Comparison of ENCODE assay signal across 20 cellular contexts in the genomic region with DNA sequence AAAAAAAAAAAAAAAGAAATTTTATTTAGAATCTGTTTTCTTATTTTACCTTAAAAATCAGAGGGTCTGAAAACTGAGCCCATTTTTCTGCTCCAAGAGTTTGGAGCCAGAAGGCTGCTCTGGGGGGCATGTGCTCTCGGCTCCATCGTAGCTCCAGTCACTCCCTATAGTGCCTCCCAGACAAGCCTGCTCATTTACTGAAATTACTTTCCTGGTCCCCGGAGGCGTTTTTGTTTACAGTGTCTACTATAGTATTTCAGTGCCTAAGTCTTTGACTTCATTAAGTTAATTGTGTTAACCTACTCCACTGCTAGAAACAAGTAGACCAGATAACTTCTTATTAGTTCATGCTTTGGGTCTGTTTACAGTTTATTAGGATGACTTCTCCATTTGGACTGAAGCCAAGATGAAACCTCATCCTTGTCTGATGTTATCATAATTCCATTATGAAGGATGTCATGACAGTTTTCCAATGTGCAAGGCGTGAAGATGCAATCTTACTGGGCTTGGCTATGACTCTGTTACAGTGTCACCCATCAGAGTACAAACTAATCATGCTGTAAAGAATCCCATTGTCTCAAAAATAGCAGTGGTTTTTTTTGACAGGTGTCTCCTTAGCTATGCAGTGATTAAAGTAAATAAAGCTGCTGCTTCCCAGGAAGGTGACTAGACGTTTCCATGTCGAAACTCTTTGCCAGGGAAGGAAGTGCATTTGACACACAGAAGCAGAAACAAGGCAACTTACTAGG.
DNase-seq lines count a peak whose midpoint lies in the region; ATAC-seq, FAIRE-seq and TF ChIP-seq lines count a peak whose summit lies in the region.
"Had no signal": no experiment of that assay in that cellular context is flagged by ENCODE, and none has a peak within 500 bp of the region (broad histone marks: within the 10 kb centered on the region; RNA-seq: fewer than 3 reads in every experiment).

No MANE protein-coding gene starts in this region.

- TF ChIP-seq CTCF in neural cell (IDR thresholded peaks at IDR 0.05; ENCODE audit: poor library complexity, severe bottlenecking) (no peak), RWPE1 (conservative IDR thresholded peaks at IDR 0.05; ENCODE audit: low read depth) (no peak)

- no peak for ATAC-seq in HG03039 (IDR thresholded peaks at IDR 0.05; ENCODE audit: unreplicated experiment)
- ATAC-seq: activated CD4-positive, alpha-beta T cell treated with anti-CD3 and anti-CD28 coated beads for 36 hours had no signal

- H3K27ac ChIP-seq in neural cell (ENCODE audit: low read length) (no peak overlapping the region), RWPE1 (no peak overlapping the region)
- H3K27ac ChIP-seq: 22Rv1; BLaER1 treated with 17β-estradiol and CSF1 and Interleukin-3, amounts not matched to agents 10 nM and 100 nM; SJSA1; thyroid gland had no signal

- no peak for FAIRE-seq in GM12892 (lab: Jason Lieb, UNC)
- FAIRE-seq: astrocyte had no signal

- peak; percentile 94 for TF ChIP-seq EP300 in neural cell (conservative IDR thresholded peaks at IDR 0.05; ENCODE audit: poor library complexity, severe bottlenecking)

- TF ChIP-seq POLR2A in GM12892 (IDR thresholded peaks at IDR 0.05; ENCODE audit: low read depth, low read length) = no peak

- H3K4me3 ChIP-seq in neural cell (ENCODE audit: low read length) = no peak overlapping the region
- H3K4me3 ChIP-seq: BLaER1 treated with 17β-estradiol and CSF1 and Interleukin-3, amounts not matched to agents 10 nM and 100 nM; HAP-1; SJSA1; thyroid gland had no signal

- H3K79me2 ChIP-seq in neural cell (replicated peaks; ENCODE audit: insufficient read depth, low read length) = no peaks in the 10 kb centered on the region

- H3K36me3 ChIP-seq in neural cell (ENCODE audit: insufficient read depth, low read length) = no peaks in the 10 kb centered on the region
- H3K36me3 ChIP-seq: BLaER1 treated with 17β-estradiol and CSF1 and Interleukin-3, amounts not matched to agents 10 nM and 100 nM; HAP-1; SJSA1; thyroid gland had no signal

- H3K9me2 ChIP-seq in neural cell (ENCODE audit: insufficient read depth, low read length) = no peaks in the 10 kb centered on the region

- peak; percentile 2 for DNase-seq in DMS 273 (lab: John Stamatoyannopoulos, UW; ENCODE audit: unreplicated experiment)
- DNase-seq in DMS 273 treated with DMSO at 0.1 percent for 48 hours (lab: John Stamatoyannopoulos, UW) = no peak
- peak; percentile 62 for DNase-seq in NCI-H2107 treated with DMSO at 0.1 percent for 48 hours (lab: John Stamatoyannopoulos, UW; ENCODE audit: unreplicated experiment)
- peak; percentile 100 for DNase-seq in SK-N-DZ (ENCODE audit: low spot score)
- DNase-seq in RWPE1 (ENCODE audit: low spot score) = no peak
- DNase-seq in GM12892 (ENCODE audit: insufficient read length) = no peak
- DNase-seq: activated CD4-positive, alpha-beta T cell treated with anti-CD3 and anti-CD28 coated beads for 36 hours; activated naive CD4-positive, alpha-beta T cell treated with Interleukin-2 at 50 U/mL for 16 hours; EL; head of caudate nucleus; islet precursor cell; stimulated activated CD4-positive, alpha-beta T cell treated with anti-CD3 and anti-CD28 coated beads, Interleukin-4, amount 100 ng/mL, for 4 hours; thyroid gland had no signal

- POLR2A ChIA-PET in RWPE1 (lab: Yijun Ruan, JAX; ENCODE audit: low non-redundant PET) = no interaction called here

- CTCF ChIA-PET in RWPE1 (lab: Yijun Ruan, JAX) = no interaction called here

- H2AFZ ChIP-seq in neural cell (ENCODE audit: low read depth, low read length) = no peak overlapping the region

- no peak for TF ChIP-seq RAD21 in neural cell (conservative IDR thresholded peaks at IDR 0.05)

- no peak overlapping the region for H3K9ac ChIP-seq in neural cell (ENCODE audit: low read length)
- H3K9ac ChIP-seq: BLaER1 treated with 17β-estradiol and CSF1 and Interleukin-3, amounts not matched to agents 10 nM and 100 nM had no signal

- H3K9me3 ChIP-seq in neural cell (ENCODE audit: low read length) = no peaks in the 10 kb centered on the region
- H3K9me3 ChIP-seq: BLaER1 treated with 17β-estradiol and CSF1 and Interleukin-3, amounts not matched to agents 10 nM and 100 nM; HAP-1; thyroid gland had no signal

- H3F3A ChIP-seq in neural cell (ENCODE audit: insufficient read depth, low read length, poor library complexity, severe bottlenecking) = no peaks in the 10 kb centered on the region

- H3K27me3 ChIP-seq in neural cell (ENCODE audit: insufficient read depth, low read depth, low read length) = no peaks in the 10 kb centered on the region
- H3K27me3 ChIP-seq: BLaER1 treated with 17β-estradiol and CSF1 and Interleukin-3, amounts not matched to agents 10 nM and 100 nM; SJSA1; thyroid gland had no signal

- no peak overlapping the region for H3K4me2 ChIP-seq in neural cell (ENCODE audit: low read length)

- no peaks in the 10 kb centered on the region for H4K20me1 ChIP-seq in neural cell (ENCODE audit: insufficient read depth)
- H4K20me1 ChIP-seq: BLaER1 treated with 17β-estradiol and CSF1 and Interleukin-3, amounts not matched to agents 10 nM and 100 nM had no signal

TF ChIP-seq in neural cell, 6 proteins besides CTCF, POLR2A, EP300 and RAD21:
- TF ChIP-seq, protein P1, sequence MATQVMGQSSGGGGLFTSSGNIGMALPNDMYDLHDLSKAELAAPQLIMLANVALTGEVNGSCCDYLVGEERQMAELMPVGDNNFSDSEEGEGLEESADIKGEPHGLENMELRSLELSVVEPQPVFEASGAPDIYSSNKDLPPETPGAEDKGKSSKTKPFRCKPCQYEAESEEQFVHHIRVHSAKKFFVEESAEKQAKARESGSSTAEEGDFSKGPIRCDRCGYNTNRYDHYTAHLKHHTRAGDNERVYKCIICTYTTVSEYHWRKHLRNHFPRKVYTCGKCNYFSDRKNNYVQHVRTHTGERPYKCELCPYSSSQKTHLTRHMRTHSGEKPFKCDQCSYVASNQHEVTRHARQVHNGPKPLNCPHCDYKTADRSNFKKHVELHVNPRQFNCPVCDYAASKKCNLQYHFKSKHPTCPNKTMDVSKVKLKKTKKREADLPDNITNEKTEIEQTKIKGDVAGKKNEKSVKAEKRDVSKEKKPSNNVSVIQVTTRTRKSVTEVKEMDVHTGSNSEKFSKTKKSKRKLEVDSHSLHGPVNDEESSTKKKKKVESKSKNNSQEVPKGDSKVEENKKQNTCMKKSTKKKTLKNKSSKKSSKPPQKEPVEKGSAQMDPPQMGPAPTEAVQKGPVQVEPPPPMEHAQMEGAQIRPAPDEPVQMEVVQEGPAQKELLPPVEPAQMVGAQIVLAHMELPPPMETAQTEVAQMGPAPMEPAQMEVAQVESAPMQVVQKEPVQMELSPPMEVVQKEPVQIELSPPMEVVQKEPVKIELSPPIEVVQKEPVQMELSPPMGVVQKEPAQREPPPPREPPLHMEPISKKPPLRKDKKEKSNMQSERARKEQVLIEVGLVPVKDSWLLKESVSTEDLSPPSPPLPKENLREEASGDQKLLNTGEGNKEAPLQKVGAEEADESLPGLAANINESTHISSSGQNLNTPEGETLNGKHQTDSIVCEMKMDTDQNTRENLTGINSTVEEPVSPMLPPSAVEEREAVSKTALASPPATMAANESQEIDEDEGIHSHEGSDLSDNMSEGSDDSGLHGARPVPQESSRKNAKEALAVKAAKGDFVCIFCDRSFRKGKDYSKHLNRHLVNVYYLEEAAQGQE (IDR thresholded peaks at IDR 0.05; ENCODE audit: borderline replicate concordance) = peak; percentile 99
- no peak for TF ChIP-seq SMC3 (conservative IDR thresholded peaks at IDR 0.05; ENCODE audit: poor library complexity)
- TF ChIP-seq MXI1 (conservative IDR thresholded peaks at IDR 0.05; ENCODE audit: poor library complexity, severe bottlenecking) = no peak
- no peak for TF ChIP-seq EZH2 (IDR thresholded peaks at IDR 0.05; ENCODE audit: borderline replicate concordance, insufficient read depth, low read length, poor library complexity, severe bottlenecking)
- peak; percentile 86 for TF ChIP-seq POLR2AphosphoS5 (IDR thresholded peaks at IDR 0.05)
- no peak for TF ChIP-seq TAF1 (IDR thresholded peaks at IDR 0.05; ENCODE audit: low read depth)

Comparison
In these comparisons a context has a peak if more than half of its experiments do, and no peak if none do; other contexts are left out.
1. DNase-seq: peak in DMS 273 (single experiment), NCI-H2107 treated with DMSO at 0.1 percent for 48 hours (single experiment) and SK-N-DZ (single experiment); none in DMS 273 treated with DMSO at 0.1 percent for 48 hours (single experiment), RWPE1 (single experiment) and GM12892 (single experiment).